ENCODE assay signal across 8 cellular contexts in the genomic region with DNA sequence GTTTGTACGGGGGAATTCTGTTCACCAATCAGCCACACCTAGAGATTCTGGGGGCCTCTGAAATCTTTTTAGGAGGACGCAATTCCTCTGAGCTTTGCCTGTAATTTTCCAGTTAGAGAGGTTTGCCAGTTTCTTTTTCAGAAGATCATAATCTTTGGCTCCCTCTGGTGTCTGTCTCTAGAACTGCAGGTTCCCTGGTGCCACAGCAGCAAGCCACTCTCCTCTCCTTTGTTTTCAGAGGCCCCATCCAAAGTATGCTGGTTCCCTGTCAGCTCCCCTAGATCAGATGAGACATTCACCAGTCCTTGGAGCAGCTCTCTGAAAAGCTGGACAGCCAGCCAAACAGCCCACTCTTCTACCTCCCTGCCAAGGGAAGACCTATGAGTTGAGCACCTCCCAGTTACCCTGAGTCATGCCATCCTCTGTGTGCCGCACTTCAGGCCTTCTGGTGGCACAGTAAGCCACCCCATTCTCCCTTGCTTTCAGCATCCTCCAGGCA. TPM values are rescaled to one million over a fixed set of nuclear protein-coding genes. Genes with fewer than 3 reads are reported as not detected.
DNase-seq lines count a peak whose midpoint lies in the region; ATAC-seq, FAIRE-seq and TF ChIP-seq lines count a peak whose summit lies in the region.

No MANE protein-coding gene starts in this region.

- H3K36me3 ChIP-seq in adrenal gland (replicated peaks in 1 of 2) (no peaks in the 10 kb centered on the region), cardiac muscle cell (no peaks in the 10 kb centered on the region)

- TF ChIP-seq POLR2A in adrenal gland (IDR thresholded peaks at IDR 0.05) = no peak

- H3K36me3 Mint-ChIP-seq in T-cell = peaks cover 3% of the 10 kb centered on the region

- no peak for FAIRE-seq in urothelium cell line (lab: Jason Lieb, UNC)

- peaks cover 18 to 23% of the 10 kb centered on the region in 2 donors for H3K27me3 Mint-ChIP-seq in T-cell

- H3K27me3 ChIP-seq in adrenal gland = no peaks in the 10 kb centered on the region
- H3K27me3 ChIP-seq in cardiac muscle cell = no peaks in the 10 kb centered on the region

- TF ChIP-seq CTCF in adrenal gland (IDR thresholded peaks at IDR 0.05) (peak; percentile 90 to 98 (median 97)), cardiac muscle cell (IDR thresholded peaks at IDR 0.05; ENCODE audit: low read depth, low read length) (peak; percentile 85)

- peaks cover 30 to 36% of the 10 kb centered on the region in 2 donors for H3K4me1 ChIP-seq in adrenal gland (replicated peaks in 1 of 2)
- no peaks in the 10 kb centered on the region for H3K4me1 ChIP-seq in cardiac muscle cell (ENCODE audit: low read depth)

- H3K27ac ChIP-seq in adrenal gland = peak overlapping the region; percentile 50 to 94 (median 89)
- H3K27ac ChIP-seq in cardiac muscle cell = peak overlapping the region; percentile 14

- peaks cover 3 to 5% (median 4%) of the 10 kb centered on the region in 3 donors for H3K4me1 Mint-ChIP-seq in T-cell

- peaks cover 3 to 18% (median 4%) of the 10 kb centered on the region in 3 donors for H3K9me3 Mint-ChIP-seq in T-cell

- H3K9me3 ChIP-seq in adrenal gland (replicated peaks in 1 of 3) = peaks cover 0 to 11% (median 0%) of the 10 kb centered on the region in 3 donors
- no peaks in the 10 kb centered on the region for H3K9me3 ChIP-seq in cardiac muscle cell (ENCODE audit: low read depth)

- H3K4me3 ChIP-seq in adrenal gland (peak overlapping the region in 1 of 4 donors; percentile 27), cardiac muscle cell (no peak overlapping the region)

- no peak overlapping the region for H3K4me3 Mint-ChIP-seq in T-cell

- POLR2A ChIA-PET in T-cell (lab: Charles Lee) = no interaction called here

- intact Hi-C loops in adrenal gland (cut with DNase I) (loop anchor here (2.0 to 5.0 kb wide), 2 partner anchors 84 to 85 kb away; a partner anchor contains a TSS), posterior cingulate gyrus (cut with DNase I) (loop anchor here (1.0 to 5.0 kb wide), 2 partner anchors 60 to 84 kb away; no protein-coding TSS in a partner anchor)

- peak; percentile 83 for DNase-seq in ELR (ENCODE audit: low read depth)
- peak; percentile 52 for DNase-seq in NCI-H1105 (lab: John Stamatoyannopoulos, UW)
- DNase-seq in T-cell = peak in 32 of 34 experiments; percentile 16 to 74 (median 47)
- DNase-seq in adrenal gland = peak; percentile 79 to 93 (median 88)
- DNase-seq in cardiac muscle cell (ENCODE audit: low read depth in 1 of 2, low spot score in 1 of 2) = peak; percentile 84 to 85
- DNase-seq in posterior cingulate gyrus = peak; percentile 42 to 92 (median 66)
- DNase-seq in urothelium cell line (ENCODE audit: low spot score) = peak; percentile 78

- no peak overlapping the region for H3K27ac Mint-ChIP-seq in T-cell

- 5 to 15% (median 10%) methylated on average over 3 of the region's 3 CpGs for WGBS in adrenal gland, 4 donors

- CTCF ChIA-PET in T-cell (lab: Charles Lee) = interaction anchor here (1.1 to 2.0 kb wide), 6 partner anchors 69 to 109 kb away, joined by 5 to 16 read pairs (median 8); a partner anchor contains a TSS

- peak in 3 of 4 experiments; percentile 50 to 73 (median 54) for ATAC-seq in T-cell (replicated peaks in 1 of 4)
- no peak for ATAC-seq in GM21367 (IDR thresholded peaks at IDR 0.05; ENCODE audit: unreplicated experiment)

RNA-seq across cellular contexts. Expression of a gene that starts 36.1 kb away (rescaled TPM):
- total RNA-seq in T-cell (1 to 10 TPM in 3 of 5 donors, under 1 TPM in 2; 0.40 to 1.8 (median 1.2) TPM), adrenal gland (1 to 10 TPM in 5 of 8 donors, under 1 TPM in 2, not detected in 1; 0.88 to 4.6 (median 2.0) TPM), cardiac muscle cell (1.2 and 2.6 TPM in 2 replicates)
- polyA plus RNA-seq in adrenal gland (10 to 100 TPM in 1 of 3 donors, 1 to 10 TPM in 2; 2.8 to 35.6 (median 6.4) TPM), cardiac muscle cell (0.66 and 0.79 TPM in 2 replicates)
